In genomic region chr4:153466637-153467153, GRCh38 we compare ENCODE assay signal across 8 cellular contexts. TPM values are rescaled to one million over a fixed set of nuclear protein-coding genes. Genes with fewer than 3 reads are reported as not detected.
DNase-seq lines count a peak whose midpoint lies in the region; ATAC-seq, FAIRE-seq and TF ChIP-seq lines count a peak whose summit lies in the region.

No MANE protein-coding gene starts in this region.

- TF ChIP-seq CTCF in Calu3 (IDR thresholded peaks at IDR 0.05; ENCODE audit: unreplicated experiment) (no peak), NB4 (IDR thresholded peaks at IDR 0.05; ENCODE audit: low read depth, low read length) (no peak), brain microvascular endothelial cell (IDR thresholded peaks at IDR 0.05; ENCODE audit: low read depth, low read length, missing control alignments) (no peak), liver (IDR thresholded peaks at IDR 0.05; ENCODE audit: low read depth, low read length, missing input control) (no peak), transverse colon (IDR thresholded peaks at IDR 0.05) (no peak)

- under 1% methylated on average over 48 of the region's 48 CpGs for WGBS in liver
- WGBS in transverse colon (ENCODE audit: low coverage in 1 of 2), 2 donors: 0% methylated on average over 38 of the region's 48 CpGs; no CpG with 5 or more reads in 1 of the 2 donors

- H3K27ac ChIP-seq in brain microvascular endothelial cell (peak overlapping the region; percentile 48), liver (ENCODE audit: low read depth in 1 of 2, low read length in 2 of 2) (peak overlapping the region; percentile 94 to 99), transverse colon (peak overlapping the region; percentile 86 to 93 (median 90))

- no peak overlapping the region for H3K27ac Mint-ChIP-seq in Calu3 (ENCODE audit: unreplicated experiment)

- TF ChIP-seq POLR2A in NB4 (IDR thresholded peaks at IDR 0.05; ENCODE audit: extremely low read depth, insufficient read length) (no peak), transverse colon (IDR thresholded peaks at IDR 0.05) (no peak)

- no peak for FAIRE-seq in frontal cortex (lab: Jason Lieb, UNC)

- peak; percentile 5 for ATAC-seq in GM21576 (IDR thresholded peaks at IDR 0.05; ENCODE audit: unreplicated experiment)

- H3K4me3 ChIP-seq in NB4 (ENCODE audit: low read depth, low read length): peak overlapping the region; percentile 82
- peak overlapping the region; percentile 91 for H3K4me3 ChIP-seq in brain microvascular endothelial cell (ENCODE audit: low read depth, low read length)
- H3K4me3 ChIP-seq in liver (ENCODE audit: low read depth in 1 of 3, low read length in 3 of 3): peak overlapping the region; percentile 65 to 95 (median 74)
- H3K4me3 ChIP-seq in transverse colon: peak overlapping the region; percentile 81 to 93 (median 88)

- H3K9me3 ChIP-seq in liver (ENCODE audit: control insufficient read depth in 4 of 4, low read length in 3 of 4) (no peaks in the 10 kb centered on the region), transverse colon (no peaks in the 10 kb centered on the region)

- in situ Hi-C loops in brain microvascular endothelial cell (cut with HindIII; ENCODE audit: low pct_ligation_motif_present, low sequenced_read_pairs): no loop called here
- in situ Hi-C loops in transverse colon (cut with MboI; ENCODE audit: low pct_ligation_motif_present in 1 of 4, low pct_unique_long_range_greater_than_20kb in 1 of 4, low sequenced_read_pairs in 3 of 4): no loop called here

- TF ChIP-seq RAD21 in liver (IDR thresholded peaks at IDR 0.05): no peak

- H3K4me1 ChIP-seq in liver (ENCODE audit: control insufficient read depth in 4 of 4, insufficient read depth in 4 of 4, low read length in 3 of 4): peaks cover 4 to 52% (median 39%) of the 10 kb centered on the region in 4 donors
- H3K4me1 ChIP-seq in transverse colon: peaks cover 8 to 54% (median 44%) of the 10 kb centered on the region in 4 donors

- H3K27me3 Mint-ChIP-seq in Calu3 (ENCODE audit: unreplicated experiment): no peaks in the 10 kb centered on the region

- intact Hi-C loops in Calu3 (cut with micrococcal nuclease; ENCODE audit: unreplicated experiment): loop anchor here (10.0 kb wide), 1 partner anchor 108 kb away; no protein-coding TSS in a partner anchor
- intact Hi-C loops in transverse colon (cut with DNase I; ENCODE audit: low total_unique reads): loop anchor here (1.0 kb wide), 1 partner anchor 17 kb away; no protein-coding TSS in a partner anchor

- H3K36me3 ChIP-seq in brain microvascular endothelial cell (replicated peaks): no peaks in the 10 kb centered on the region
- H3K36me3 ChIP-seq in liver (ENCODE audit: control insufficient read depth in 4 of 4, insufficient read depth in 3 of 4, low read depth in 1 of 4, low read length in 3 of 4): no peaks in the 10 kb centered on the region
- no peaks in the 10 kb centered on the region for H3K36me3 ChIP-seq in transverse colon

- BruUV-seq in Calu3 (replicated peaks; lab: Mats Ljungman, UMichigan): no TSS peak

- DNase-seq in Calu3 (no peak), NB4 (ENCODE audit: low read depth) (no peak), brain microvascular endothelial cell (no peak), transverse colon (no peak), NCI-H2029 (lab: John Stamatoyannopoulos, UW) (no peak), frontal cortex (ENCODE audit: low spot score in 2 of 2) (no peak)

- TF ChIP-seq EP300 in transverse colon (IDR thresholded peaks at IDR 0.05; ENCODE audit: low read depth): no peak

- peaks cover 10% of the 10 kb centered on the region for H3K4me1 Mint-ChIP-seq in Calu3 (ENCODE audit: low read depth, unreplicated experiment)

- peak overlapping the region; percentile 82 for H3K4me3 Mint-ChIP-seq in Calu3 (ENCODE audit: low read depth, unreplicated experiment)

- H3K36me3 Mint-ChIP-seq in Calu3 (ENCODE audit: insufficient read depth, unreplicated experiment): peaks cover 18% of the 10 kb centered on the region

- CTCF ChIA-PET in Calu3 (lab: Charles Lee): interaction anchor here (1.7 kb wide), 1 partner anchor 19 kb away, joined by 4 read pairs; no protein-coding TSS in a partner anchor

- peak overlapping the region; percentile 83 to 89 for H3K9ac ChIP-seq in liver (ENCODE audit: low read depth in 1 of 2, low read length in 2 of 2)

- no peaks in the 10 kb centered on the region for H3K9me3 Mint-ChIP-seq in Calu3 (ENCODE audit: low read depth, unreplicated experiment)

- no peaks in the 10 kb centered on the region for H3K27me3 ChIP-seq in brain microvascular endothelial cell (replicated peaks)
- H3K27me3 ChIP-seq in liver (ENCODE audit: control insufficient read depth in 4 of 4, insufficient read depth in 4 of 4, low read length in 3 of 4): no peaks in the 10 kb centered on the region
- no peaks in the 10 kb centered on the region for H3K27me3 ChIP-seq in transverse colon

TF ChIP-seq in liver, 16 proteins besides CTCF, POLR2A, EP300 and RAD21:
- TF ChIP-seq, protein P1, sequence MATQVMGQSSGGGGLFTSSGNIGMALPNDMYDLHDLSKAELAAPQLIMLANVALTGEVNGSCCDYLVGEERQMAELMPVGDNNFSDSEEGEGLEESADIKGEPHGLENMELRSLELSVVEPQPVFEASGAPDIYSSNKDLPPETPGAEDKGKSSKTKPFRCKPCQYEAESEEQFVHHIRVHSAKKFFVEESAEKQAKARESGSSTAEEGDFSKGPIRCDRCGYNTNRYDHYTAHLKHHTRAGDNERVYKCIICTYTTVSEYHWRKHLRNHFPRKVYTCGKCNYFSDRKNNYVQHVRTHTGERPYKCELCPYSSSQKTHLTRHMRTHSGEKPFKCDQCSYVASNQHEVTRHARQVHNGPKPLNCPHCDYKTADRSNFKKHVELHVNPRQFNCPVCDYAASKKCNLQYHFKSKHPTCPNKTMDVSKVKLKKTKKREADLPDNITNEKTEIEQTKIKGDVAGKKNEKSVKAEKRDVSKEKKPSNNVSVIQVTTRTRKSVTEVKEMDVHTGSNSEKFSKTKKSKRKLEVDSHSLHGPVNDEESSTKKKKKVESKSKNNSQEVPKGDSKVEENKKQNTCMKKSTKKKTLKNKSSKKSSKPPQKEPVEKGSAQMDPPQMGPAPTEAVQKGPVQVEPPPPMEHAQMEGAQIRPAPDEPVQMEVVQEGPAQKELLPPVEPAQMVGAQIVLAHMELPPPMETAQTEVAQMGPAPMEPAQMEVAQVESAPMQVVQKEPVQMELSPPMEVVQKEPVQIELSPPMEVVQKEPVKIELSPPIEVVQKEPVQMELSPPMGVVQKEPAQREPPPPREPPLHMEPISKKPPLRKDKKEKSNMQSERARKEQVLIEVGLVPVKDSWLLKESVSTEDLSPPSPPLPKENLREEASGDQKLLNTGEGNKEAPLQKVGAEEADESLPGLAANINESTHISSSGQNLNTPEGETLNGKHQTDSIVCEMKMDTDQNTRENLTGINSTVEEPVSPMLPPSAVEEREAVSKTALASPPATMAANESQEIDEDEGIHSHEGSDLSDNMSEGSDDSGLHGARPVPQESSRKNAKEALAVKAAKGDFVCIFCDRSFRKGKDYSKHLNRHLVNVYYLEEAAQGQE (IDR thresholded peaks at IDR 0.05): no peak
- no peak for TF ChIP-seq YY1 (IDR thresholded peaks at IDR 0.05)
- TF ChIP-seq, protein P2, sequence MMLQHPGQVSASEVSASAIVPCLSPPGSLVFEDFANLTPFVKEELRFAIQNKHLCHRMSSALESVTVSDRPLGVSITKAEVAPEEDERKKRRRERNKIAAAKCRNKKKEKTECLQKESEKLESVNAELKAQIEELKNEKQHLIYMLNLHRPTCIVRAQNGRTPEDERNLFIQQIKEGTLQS (IDR thresholded peaks at IDR 0.05): no peak
- TF ChIP-seq JUND (IDR thresholded peaks at IDR 0.05): no peak
- TF ChIP-seq EGR1 (IDR thresholded peaks at IDR 0.05; ENCODE audit: low read depth in 2 of 2): no peak
- no peak for TF ChIP-seq FOXA1 (IDR thresholded peaks at IDR 0.05)
- TF ChIP-seq, protein P3, sequence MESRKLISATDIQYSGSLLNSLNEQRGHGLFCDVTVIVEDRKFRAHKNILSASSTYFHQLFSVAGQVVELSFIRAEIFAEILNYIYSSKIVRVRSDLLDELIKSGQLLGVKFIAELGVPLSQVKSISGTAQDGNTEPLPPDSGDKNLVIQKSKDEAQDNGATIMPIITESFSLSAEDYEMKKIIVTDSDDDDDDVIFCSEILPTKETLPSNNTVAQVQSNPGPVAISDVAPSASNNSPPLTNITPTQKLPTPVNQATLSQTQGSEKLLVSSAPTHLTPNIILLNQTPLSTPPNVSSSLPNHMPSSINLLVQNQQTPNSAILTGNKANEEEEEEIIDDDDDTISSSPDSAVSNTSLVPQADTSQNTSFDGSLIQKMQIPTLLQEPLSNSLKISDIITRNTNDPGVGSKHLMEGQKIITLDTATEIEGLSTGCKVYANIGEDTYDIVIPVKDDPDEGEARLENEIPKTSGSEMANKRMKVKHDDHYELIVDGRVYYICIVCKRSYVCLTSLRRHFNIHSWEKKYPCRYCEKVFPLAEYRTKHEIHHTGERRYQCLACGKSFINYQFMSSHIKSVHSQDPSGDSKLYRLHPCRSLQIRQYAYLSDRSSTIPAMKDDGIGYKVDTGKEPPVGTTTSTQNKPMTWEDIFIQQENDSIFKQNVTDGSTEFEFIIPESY (IDR thresholded peaks at IDR 0.05): no peak
- TF ChIP-seq HNF4G (IDR thresholded peaks at IDR 0.05): no peak
- TF ChIP-seq RXRA (IDR thresholded peaks at IDR 0.05): no peak
- TF ChIP-seq HNF4A (conservative IDR thresholded peaks at IDR 0.05): no peak
- TF ChIP-seq NR2F2 (IDR thresholded peaks at IDR 0.05): no peak

RNA-seq across cellular contexts. Expression of gene TMEM131L, which starts 0.5 kb away (rescaled TPM):
- total RNA-seq in Calu3 (2022) (8.8 and 9.4 TPM in 2 replicates), liver (10 to 100 TPM; 18.7 to 41.3 TPM), transverse colon (10 to 100 TPM in 2 of 4 donors, 1 to 10 TPM in 2; 5.2 to 14.8 (median 8.3) TPM), frontal cortex (42.4 TPM)
- polyA plus RNA-seq in liver: 1 to 10 TPM; 4.9 to 7.2 TPM
